In the genomic region with DNA sequence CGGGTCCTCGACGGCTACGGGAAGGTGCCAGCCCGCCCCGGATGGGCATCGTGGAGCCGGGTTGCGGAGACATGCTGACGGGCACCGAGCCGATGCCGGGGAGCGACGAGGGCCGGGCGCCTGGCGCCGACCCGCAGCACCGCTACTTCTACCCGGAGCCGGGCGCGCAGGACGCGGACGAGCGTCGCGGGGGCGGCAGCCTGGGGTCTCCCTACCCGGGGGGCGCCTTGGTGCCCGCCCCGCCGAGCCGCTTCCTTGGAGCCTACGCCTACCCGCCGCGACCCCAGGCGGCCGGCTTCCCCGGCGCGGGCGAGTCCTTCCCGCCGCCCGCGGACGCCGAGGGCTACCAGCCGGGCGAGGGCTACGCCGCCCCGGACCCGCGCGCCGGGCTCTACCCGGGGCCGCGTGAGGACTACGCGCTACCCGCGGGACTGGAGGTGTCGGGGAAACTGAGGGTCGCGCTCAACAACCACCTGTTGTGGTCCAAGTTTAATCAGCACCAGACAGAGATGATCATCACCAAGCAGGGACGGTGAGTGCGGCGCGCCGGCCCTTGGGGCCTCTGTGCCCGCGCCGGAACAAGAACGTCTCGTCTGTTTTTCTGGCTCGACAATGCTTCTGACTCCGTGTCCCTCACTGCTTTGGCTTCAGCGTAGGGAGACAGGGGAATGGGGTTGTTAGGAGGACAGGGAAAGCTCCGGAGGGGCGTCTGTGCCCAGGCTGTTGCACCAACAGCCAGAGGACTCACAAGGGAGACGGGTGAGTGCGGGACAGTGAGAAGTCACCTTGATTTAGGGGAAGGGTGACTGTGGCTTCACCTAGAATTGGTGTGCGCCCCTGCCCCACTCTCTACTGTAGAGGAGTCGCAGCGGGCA, we compare ENCODE assay signal across 8 cellular contexts. TPM values are rescaled to one million over a fixed set of nuclear protein-coding genes. Genes with fewer than 3 reads are reported as not detected.
DNase-seq lines count a peak whose midpoint lies in the region; ATAC-seq lines count a peak whose summit lies in the region.

No MANE protein-coding gene starts in this region.

- peak overlapping the region; percentile 93 for H3K4me3 Mint-ChIP-seq in activated CD8-positive, alpha-beta memory T cell treated with anti-CD3 and anti-CD28 coated beads, Interleukin-2, amount 10 ng/mL, durations not matched to agents 7 days and 5 days
- peak overlapping the region; percentile 71 to 93 for H3K4me3 Mint-ChIP-seq in stimulated activated naive B cell treated with anti-CD40 and anti-IgM and Interleukin-4, amounts not matched to agents 10 μg/mL and 1 μg/mL and 100 μg/mL, for 72 hours

- peak overlapping the region; percentile 99 for H3K27ac Mint-ChIP-seq in activated CD8-positive, alpha-beta memory T cell treated with anti-CD3 and anti-CD28 coated beads, Interleukin-2, amount 10 ng/mL, durations not matched to agents 7 days and 5 days
- H3K27ac Mint-ChIP-seq in stimulated activated naive B cell treated with anti-CD40 and anti-IgM and Interleukin-4, amounts not matched to agents 10 μg/mL and 1 μg/mL and 100 μg/mL, for 72 hours, result peak overlapping the region; percentile 78

- CTCF ChIA-PET in activated CD8-positive, alpha-beta memory T cell treated with anti-CD3 and anti-CD28 coated beads, Interleukin-2, amount 10 ng/mL, durations not matched to agents 7 days and 5 days (lab: Charles Lee), result interaction anchor here (0.6 to 10.6 kb wide), 22 partner anchors 8 to 97 kb away, joined by 3 to 263 read pairs (median 4); a partner anchor contains a TSS

- H3K4me3 ChIP-seq in iPS-15b (ENCODE audit: low read depth, low read length), result peak overlapping the region; percentile 62

- peaks cover 68% of the 10 kb centered on the region for H3K27me3 ChIP-seq in iPS-15b (ENCODE audit: control insufficient read depth, insufficient read depth, low read length)

- H3K4me1 Mint-ChIP-seq in activated CD8-positive, alpha-beta memory T cell treated with anti-CD3 and anti-CD28 coated beads, Interleukin-2, amount 10 ng/mL, durations not matched to agents 7 days and 5 days, result peaks cover 65% of the 10 kb centered on the region
- peaks cover 42 to 63% of the 10 kb centered on the region in 2 donors for H3K4me1 Mint-ChIP-seq in stimulated activated naive B cell treated with anti-CD40 and anti-IgM and Interleukin-4, amounts not matched to agents 10 μg/mL and 1 μg/mL and 100 μg/mL, for 72 hours

- no peaks in the 10 kb centered on the region for H3K36me3 ChIP-seq in iPS-15b (ENCODE audit: control insufficient read depth, insufficient read depth, low read length)

- H3K9me3 ChIP-seq in iPS-15b (ENCODE audit: control insufficient read depth, insufficient read depth, low read length), result no peaks in the 10 kb centered on the region

- no peaks in the 10 kb centered on the region for H3K27me3 Mint-ChIP-seq in activated CD8-positive, alpha-beta memory T cell treated with anti-CD3 and anti-CD28 coated beads, Interleukin-2, amount 10 ng/mL, durations not matched to agents 7 days and 5 days
- peaks cover 0 to 20% of the 10 kb centered on the region in 2 donors for H3K27me3 Mint-ChIP-seq in stimulated activated naive B cell treated with anti-CD40 and anti-IgM and Interleukin-4, amounts not matched to agents 10 μg/mL and 1 μg/mL and 100 μg/mL, for 72 hours

- peak in 2 of 3 experiments; percentile 62 to 81 for DNase-seq in NCI-H1417 (lab: John Stamatoyannopoulos, UW)
- no peak for DNase-seq in NCI-H1417 treated with DMSO at 0.1 percent for 48 hours (lab: John Stamatoyannopoulos, UW)
- peak; percentile 57 for DNase-seq in activated CD8-positive, alpha-beta memory T cell treated with anti-CD3 and anti-CD28 coated beads, Interleukin-2, amount 10 ng/mL, durations not matched to agents 7 days and 5 days
- no peak for DNase-seq in stimulated activated naive B cell treated with anti-CD40 and anti-IgM and Interleukin-4, amounts not matched to agents 10 μg/mL and 1 μg/mL and 100 μg/mL, for 72 hours
- DNase-seq in NCI-H1048 (lab: John Stamatoyannopoulos, UW), result no peak
- no peak for DNase-seq in C1 segment of cervical spinal cord (lab: John Stamatoyannopoulos, UW)

- no peaks in the 10 kb centered on the region for H3K4me1 ChIP-seq in iPS-15b (ENCODE audit: control insufficient read depth, insufficient read depth, low read length)

- H3K9ac ChIP-seq in iPS-15b (ENCODE audit: low read depth, low read length), result peak overlapping the region; percentile 73

- peaks cover 34% of the 10 kb centered on the region for H3K36me3 Mint-ChIP-seq in activated CD8-positive, alpha-beta memory T cell treated with anti-CD3 and anti-CD28 coated beads, Interleukin-2, amount 10 ng/mL, durations not matched to agents 7 days and 5 days
- no peaks in the 10 kb centered on the region for H3K36me3 Mint-ChIP-seq in stimulated activated naive B cell treated with anti-CD40 and anti-IgM and Interleukin-4, amounts not matched to agents 10 μg/mL and 1 μg/mL and 100 μg/mL, for 72 hours

- ATAC-seq in HG02981 (IDR thresholded peaks at IDR 0.05; ENCODE audit: unreplicated experiment), result peak; percentile 25
- peak; percentile 32 for ATAC-seq in activated CD8-positive, alpha-beta memory T cell treated with anti-CD3 and anti-CD28 coated beads, Interleukin-2, amount 10 ng/mL, durations not matched to agents 7 days and 5 days
- ATAC-seq in stimulated activated naive B cell treated with anti-CD40 and anti-IgM and Interleukin-4, amounts not matched to agents 10 μg/mL and 1 μg/mL and 100 μg/mL, for 72 hours (replicated peaks), result peak; percentile 24 to 30

- no peaks in the 10 kb centered on the region for H3K9me3 Mint-ChIP-seq in activated CD8-positive, alpha-beta memory T cell treated with anti-CD3 and anti-CD28 coated beads, Interleukin-2, amount 10 ng/mL, durations not matched to agents 7 days and 5 days (ENCODE audit: low read depth)
- no peaks in the 10 kb centered on the region for H3K9me3 Mint-ChIP-seq in stimulated activated naive B cell treated with anti-CD40 and anti-IgM and Interleukin-4, amounts not matched to agents 10 μg/mL and 1 μg/mL and 100 μg/mL, for 72 hours

RNA-seq across cellular contexts. Expression of a gene that starts 0.6 kb away (rescaled TPM):
- total RNA-seq in activated CD8-positive, alpha-beta memory T cell treated with anti-CD3 and anti-CD28 coated beads, Interleukin-2, amount 10 ng/mL, durations not matched to agents 7 days and 5 days, result 10 to 100 TPM; 59.0 to 68.4 TPM

RNA-seq across cellular contexts. Expression of a gene that starts 39.7 kb away (rescaled TPM):
- total RNA-seq in activated CD8-positive, alpha-beta memory T cell treated with anti-CD3 and anti-CD28 coated beads, Interleukin-2, amount 10 ng/mL, durations not matched to agents 7 days and 5 days, result 1 to 10 TPM; 2.6 to 3.0 TPM

Comparison
In these comparisons a context has a peak if more than half of its experiments do, and no peak if none do; other contexts are left out.
1. DNase-seq: peak in NCI-H1417 (2 of 3) and activated CD8-positive, alpha-beta memory T cell treated with anti-CD3 and anti-CD28 coated beads, Interleukin-2, amount 10 ng/mL, durations not matched to agents 7 days and 5 days (single experiment); none in NCI-H1417 treated with DMSO at 0.1 percent for 48 hours (single experiment), stimulated activated naive B cell treated with anti-CD40 and anti-IgM and Interleukin-4, amounts not matched to agents 10 μg/mL and 1 μg/mL and 100 μg/mL, for 72 hours (single experiment), NCI-H1048 (single experiment) and C1 segment of cervical spinal cord (0 of 14).
2. Peak in every context shown above with its lines, with median percentiles within 50 percentile points of each other: ATAC-seq.